Comparison of ENCODE assay signal across 14 cellular contexts in the genomic region with DNA sequence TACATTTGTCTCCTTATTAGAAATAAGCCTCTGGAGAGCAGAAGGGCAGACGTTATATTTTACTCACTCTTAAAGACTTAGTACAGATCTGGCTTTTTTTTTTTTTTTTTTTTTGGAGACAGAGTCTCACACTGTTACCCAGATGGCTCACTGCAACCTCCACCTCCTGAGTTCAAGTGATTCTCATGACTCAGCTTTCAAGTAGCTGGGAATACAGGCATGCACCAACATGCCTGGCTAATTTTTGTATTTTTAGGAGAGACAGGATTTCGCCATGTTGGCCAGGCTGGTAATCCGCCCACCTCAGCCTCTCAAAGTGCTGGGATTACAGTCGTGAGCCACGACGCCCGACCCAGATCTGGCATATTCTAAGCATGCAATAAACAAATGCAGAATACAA. TPM values are rescaled to one million over a fixed set of nuclear protein-coding genes. Genes with fewer than 3 reads are reported as not detected.
DNase-seq lines count a peak whose midpoint lies in the region; ATAC-seq and TF ChIP-seq lines count a peak whose summit lies in the region.
"Had no signal": no experiment of that assay in that cellular context is flagged by ENCODE, and none has a peak within 500 bp of the region (broad histone marks: within the 10 kb centered on the region; RNA-seq: fewer than 3 reads in every experiment).

No MANE protein-coding gene starts in this region.

- no peak for TF ChIP-seq RAD21 in SK-N-SH (IDR thresholded peaks at IDR 0.05; ENCODE audit: low read length)

- H4K20me1 ChIP-seq in SK-N-SH (ENCODE audit: insufficient read depth): no peaks in the 10 kb centered on the region

- TF ChIP-seq CTCF in A673 (conservative IDR thresholded peaks at IDR 0.05; ENCODE audit: low read depth, low read length) (no peak), SK-N-SH (IDR thresholded peaks at IDR 0.05) (no peak), foreskin fibroblast (IDR thresholded peaks at IDR 0.05; ENCODE audit: low read depth, low read length) (no peak)

- H3K27ac ChIP-seq in A673 (ENCODE audit: low read depth, low read length, poor library complexity, severe bottlenecking) (no peak overlapping the region), SK-N-SH (ENCODE audit: low read depth in 2 of 2, low read length in 1 of 2) (peak overlapping the region; percentile 55 to 62; a peak in 3 of 4 replicates)
- H3K27ac ChIP-seq: heart right ventricle, suprapubic skin had no signal

- no peak for TF ChIP-seq EP300 in SK-N-SH (IDR thresholded peaks at IDR 0.05; ENCODE audit: borderline replicate concordance in 1 of 2, low read depth in 1 of 2, low read length in 1 of 2)

- peak overlapping the region; percentile 72 for H2AFZ ChIP-seq in SK-N-SH (ENCODE audit: low read depth)

- no peaks in the 10 kb centered on the region for H3K36me3 ChIP-seq in A673 (ENCODE audit: insufficient read depth, low read length, poor library complexity, severe bottlenecking)
- no peaks in the 10 kb centered on the region for H3K36me3 ChIP-seq in SK-N-SH (replicated peaks in 1 of 2; ENCODE audit: control insufficient read depth in 1 of 2, insufficient read depth in 2 of 2, low read length in 1 of 2)
- H3K36me3 ChIP-seq: heart right ventricle, suprapubic skin had no signal

- no TSS peak for BruUV-seq in A673 (replicated peaks; lab: Mats Ljungman, UMichigan)

- no peaks in the 10 kb centered on the region for H3K79me2 ChIP-seq in SK-N-SH (ENCODE audit: insufficient read depth)

- DNase-seq in A673 (ENCODE audit: low spot score): peak; percentile 47
- DNase-seq in HEK293T (ENCODE audit: extremely low spot score): no peak
- DNase-seq in SK-N-SH: no peak
- peak; percentile 87 to 91 for DNase-seq in foreskin fibroblast
- DNase-seq in inferior parietal cortex (ENCODE audit: extremely low spot score): no peak
- no peak for DNase-seq in left lobe of liver (ENCODE audit: low spot score)
- DNase-seq in hippocampal formation (lab: John Stamatoyannopoulos, UW): no peak
- DNase-seq: activated naive CD4-positive, alpha-beta T cell treated with Interleukin-2 at 50 U/mL for 16 hours; heart right ventricle; Right ventricle myocardium superior had no signal

- intact Hi-C loops in A673 (cut with micrococcal nuclease; ENCODE audit: unreplicated experiment): no loop called here

- H3F3A ChIP-seq in SK-N-SH (replicated peaks; ENCODE audit: insufficient read depth): peaks cover 13% of the 10 kb centered on the region

- POLR2A ChIA-PET in A673 (lab: Charles Lee; ENCODE audit: low non-redundant PET) (no interaction called here), HEK293T (lab: Yijun Ruan, JAX) (interaction anchor here (1.4 kb wide), 1 partner anchor 53 kb away, joined by 4 read pairs; a partner anchor contains a TSS), SK-N-SH (lab: Yijun Ruan, JAX) (no interaction called here)

- H3K9me3 ChIP-seq in A673 (ENCODE audit: low read depth, low read length, poor library complexity, severe bottlenecking) (no peaks in the 10 kb centered on the region), SK-N-SH (no peaks in the 10 kb centered on the region)
- H3K9me3 ChIP-seq: suprapubic skin had no signal

- H3K27me3 ChIP-seq in A673 (replicated peaks; ENCODE audit: insufficient read depth, low read depth, low read length, poor library complexity) (no peaks in the 10 kb centered on the region), SK-N-SH (ENCODE audit: insufficient read depth) (no peaks in the 10 kb centered on the region)
- H3K27me3 ChIP-seq: suprapubic skin had no signal

- CTCF ChIA-PET in A673 (lab: Charles Lee) (no interaction called here), HEK293T (lab: Yijun Ruan, JAX) (interaction anchor here (0.6 to 1.4 kb wide), 2 partner anchors 34 to 390 kb away, joined by 3 to 4 read pairs; no protein-coding TSS in a partner anchor), SK-N-SH (lab: Yijun Ruan, JAX) (no interaction called here)

- H3K9ac ChIP-seq in SK-N-SH: no peak overlapping the region

- H3K4me3 ChIP-seq in A673 (ENCODE audit: low read depth, low read length, poor library complexity, severe bottlenecking): no peak overlapping the region
- H3K4me3 ChIP-seq in SK-N-SH (ENCODE audit: low read depth in 2 of 2, low read length in 1 of 2): no peak overlapping the region
- H3K4me3 ChIP-seq in foreskin fibroblast (ENCODE audit: low read depth in 1 of 2, low read length in 2 of 2): no peak overlapping the region
- H3K4me3 ChIP-seq: heart right ventricle, skin epidermis, suprapubic skin had no signal

- H3K4me2 ChIP-seq in SK-N-SH: no peak overlapping the region

- 77% methylated on average over 7 of the region's 7 CpGs for WGBS in SK-N-SH (ENCODE audit: low lambda C conversion rate)

- H3K4me1 ChIP-seq in A673 (ENCODE audit: insufficient read depth, low read length, poor library complexity, severe bottlenecking) (peaks cover 4% of the 10 kb centered on the region), SK-N-SH (ENCODE audit: control insufficient read depth in 1 of 2, insufficient read depth in 2 of 2, low read depth in 1 of 2, low read length in 1 of 2) (peaks cover 0 to 12% of the 10 kb centered on the region in 2 experiments; a peak in 2 of 4 replicates)

- H3K9me2 ChIP-seq in SK-N-SH: no peaks in the 10 kb centered on the region

- ATAC-seq in left lobe of liver (no peak), GM19328 (IDR thresholded peaks at IDR 0.05; ENCODE audit: unreplicated experiment) (no peak)
- ATAC-seq: CD8-positive, alpha-beta T cell; heart right ventricle had no signal

TF ChIP-seq in HEK293T, 16 proteins besides CTCF, POLR2A, EP300 and RAD21:
- no peak for TF ChIP-seq L3MBTL2 (conservative IDR thresholded peaks at IDR 0.05)
- no peak for TF ChIP-seq ELF4 (IDR thresholded peaks at IDR 0.05)
- no peak for TF ChIP-seq FOXA1 (IDR thresholded peaks at IDR 0.05)
- TF ChIP-seq FOXM1 (IDR thresholded peaks at IDR 0.05; ENCODE audit: borderline replicate concordance): no peak
- TF ChIP-seq SP1 (IDR thresholded peaks at IDR 0.05): no peak
- TF ChIP-seq TARDBP (IDR thresholded peaks at IDR 0.05): no peak
- TF ChIP-seq LEF1 (IDR thresholded peaks at IDR 0.05; ENCODE audit: borderline replicate concordance): no peak
- peak; percentile 60; the same call in 1 of the 2 replicates for TF ChIP-seq ZNF384 (IDR thresholded peaks at IDR 0.05)
- no peak for TF ChIP-seq NFRKB (IDR thresholded peaks at IDR 0.05)

TF ChIP-seq in SK-N-SH, 30 proteins besides CTCF, POLR2A, EP300 and RAD21:
- TF ChIP-seq, protein P1, sequence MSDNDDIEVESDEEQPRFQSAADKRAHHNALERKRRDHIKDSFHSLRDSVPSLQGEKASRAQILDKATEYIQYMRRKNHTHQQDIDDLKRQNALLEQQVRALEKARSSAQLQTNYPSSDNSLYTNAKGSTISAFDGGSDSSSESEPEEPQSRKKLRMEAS (IDR thresholded peaks at IDR 0.05; ENCODE audit: low read depth): peak; percentile 50; the same call in 1 of the 2 replicates
- TF ChIP-seq FOSL2 (IDR thresholded peaks at IDR 0.05; ENCODE audit: borderline replicate concordance, low read depth) (peak; percentile 67; the same call in 1 of the 2 replicates), JUND (IDR thresholded peaks at IDR 0.05) (peak; percentile 32; the same call in 1 of the 2 replicates), TCF12 (IDR thresholded peaks at IDR 0.05) (peak; percentile 59; the same call in 1 of the 2 replicates), YY1 (IDR thresholded peaks at IDR 0.05; ENCODE audit: low read depth) (0 out of 2 replicates have a peak, but pooled peaks have one; percentile 44), CHD2 (IDR thresholded peaks at IDR 0.05; ENCODE audit: low read length, partially characterized antibody) (no peak)
- TF ChIP-seq, protein P2, sequence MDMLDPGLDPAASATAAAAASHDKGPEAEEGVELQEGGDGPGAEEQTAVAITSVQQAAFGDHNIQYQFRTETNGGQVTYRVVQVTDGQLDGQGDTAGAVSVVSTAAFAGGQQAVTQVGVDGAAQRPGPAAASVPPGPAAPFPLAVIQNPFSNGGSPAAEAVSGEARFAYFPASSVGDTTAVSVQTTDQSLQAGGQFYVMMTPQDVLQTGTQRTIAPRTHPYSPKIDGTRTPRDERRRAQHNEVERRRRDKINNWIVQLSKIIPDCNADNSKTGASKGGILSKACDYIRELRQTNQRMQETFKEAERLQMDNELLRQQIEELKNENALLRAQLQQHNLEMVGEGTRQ (IDR thresholded peaks at IDR 0.05; ENCODE audit: borderline replicate concordance, low read depth, low read length): no peak
TF ChIP-seq in SK-N-SH: peak in this region for 5.

RNA-seq across cellular contexts. Expression of a gene that starts 36.4 kb away (rescaled TPM):
- total RNA-seq in A673 (2021) (122 and 134 TPM in 2 replicates), left lobe of liver (29.6 TPM)
- polyA plus RNA-seq in SK-N-SH (2012; rRNA removed): 8.6 and 11.4 TPM in 2 replicates
- 10.5 and 11.2 TPM in 2 replicates for polyA plus RNA-seq in SK-N-SH (2012; cell fraction: cytosol; rRNA removed)
- 3.5 and 4.1 TPM in 2 replicates for polyA plus RNA-seq in SK-N-SH (2012; cell fraction: nucleus; rRNA removed)

RNA-seq across cellular contexts. Expression of a gene that starts 52.7 kb away (rescaled TPM):
- total RNA-seq in A673 (2021): 21.5 and 26.5 TPM in 2 replicates
- polyA plus RNA-seq in SK-N-SH (2012; rRNA removed): 73.9 and 75.6 TPM in 2 replicates
- polyA plus RNA-seq in SK-N-SH (2012; cell fraction: cytosol; rRNA removed): 54.3 and 71.7 TPM in 2 replicates
- polyA plus RNA-seq in SK-N-SH (2012; cell fraction: nucleus; rRNA removed): 119 and 179 TPM in 2 replicates
- 24.2 TPM for total RNA-seq in left lobe of liver

RNA-seq across cellular contexts. Expression of a gene that starts 53.0 kb away (rescaled TPM):
- 27.5 and 36.8 TPM in 2 replicates for total RNA-seq in A673 (2021)
- polyA plus RNA-seq in SK-N-SH (2012; rRNA removed): 52.0 and 58.0 TPM in 2 replicates
- 35.5 and 42.1 TPM in 2 replicates for polyA plus RNA-seq in SK-N-SH (2012; cell fraction: cytosol; rRNA removed)
- polyA plus RNA-seq in SK-N-SH (2012; cell fraction: nucleus; rRNA removed): 72.8 and 108 TPM in 2 replicates
- total RNA-seq in left lobe of liver: 28.8 TPM

Comparison
In these comparisons a context has a peak if more than half of its experiments do, and no peak if none do; other contexts are left out.
1. DNase-seq: peak in A673 (single experiment) and foreskin fibroblast (2 of 2); none in HEK293T (single experiment), SK-N-SH (single experiment), inferior parietal cortex (single experiment), left lobe of liver (single experiment) and hippocampal formation (0 of 2).